8 cellular contexts compared by ENCODE assay signal in the genomic region with DNA sequence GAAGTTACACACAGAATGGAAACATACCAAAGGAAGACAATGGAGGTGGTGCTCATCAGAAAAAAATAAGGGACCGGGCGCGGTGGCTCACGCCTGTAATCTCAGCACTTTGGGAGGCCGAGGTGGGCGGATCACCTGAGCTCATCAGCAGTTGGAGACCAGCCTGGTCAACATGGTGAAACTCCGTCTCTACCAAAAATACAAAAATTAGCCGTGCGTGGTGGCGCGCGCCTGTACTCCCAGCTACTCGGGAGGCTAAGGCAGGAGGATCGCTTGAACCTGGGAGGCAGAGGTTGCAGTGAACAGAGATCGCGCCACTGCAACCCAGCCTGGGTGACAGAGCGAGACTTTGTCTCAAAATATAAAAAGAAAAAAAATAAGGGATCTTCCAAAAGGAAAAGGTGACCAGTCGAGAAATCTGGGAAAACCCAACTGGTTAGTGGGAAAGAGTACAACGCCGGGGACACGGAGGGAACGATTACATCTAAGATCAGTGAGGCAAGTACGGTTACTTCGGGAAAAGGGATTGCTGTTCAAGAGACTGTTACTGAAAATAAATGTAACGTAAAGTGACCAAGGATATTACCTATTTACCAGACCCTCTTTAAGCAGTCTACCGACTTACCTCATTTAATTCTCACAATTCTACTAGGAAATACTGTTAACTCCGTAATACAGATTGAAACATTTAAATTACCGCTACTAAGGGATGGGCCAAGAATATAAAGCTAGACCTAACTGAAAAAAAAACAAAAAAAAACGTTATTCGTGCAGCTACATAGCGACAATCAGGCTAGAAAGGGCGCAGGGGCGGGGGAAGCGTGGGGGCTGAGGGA. TPM values are rescaled to one million over a fixed set of nuclear protein-coding genes. Genes with fewer than 3 reads are reported as not detected.
DNase-seq lines count a peak whose midpoint lies in the region; ATAC-seq and TF ChIP-seq lines count a peak whose summit lies in the region.

No MANE protein-coding gene starts in this region.

- no peak for TF ChIP-seq EP300 in stomach (IDR thresholded peaks at IDR 0.05)

- 25 to 39% (median 28%) methylated on average over 34 of the region's 34 CpGs for WGBS in stomach, 5 donors

- H3K4me1 ChIP-seq in stomach = peaks cover 18 to 28% (median 21%) of the 10 kb centered on the region in 4 donors

- H3K36me3 Mint-ChIP-seq in activated naive CD4-positive, alpha-beta T cell treated with anti-CD3 and anti-CD28 coated beads, Interleukin-2, amount 50 U/mL, for 72 hours = peaks cover 29 to 36% of the 10 kb centered on the region in 2 donors
- peaks cover 0 to 10% (median 5%) of the 10 kb centered on the region in 3 donors for H3K36me3 Mint-ChIP-seq in immature natural killer cell

- H3K9me3 Mint-ChIP-seq in activated naive CD4-positive, alpha-beta T cell treated with anti-CD3 and anti-CD28 coated beads, Interleukin-2, amount 50 U/mL, for 72 hours = no peaks in the 10 kb centered on the region
- H3K9me3 Mint-ChIP-seq in immature natural killer cell = no peaks in the 10 kb centered on the region

- H3K27me3 ChIP-seq in stomach = no peaks in the 10 kb centered on the region

- peak; percentile 65 for DNase-seq in activated effector memory CD4-positive, alpha-beta T cell treated with anti-CD3 and anti-CD28 coated beads, Interleukin-2, amount 50 U/mL, for 16 hours
- no peak for DNase-seq in activated effector memory CD4-positive, alpha-beta T cell treated with Interleukin-2 at 50 U/mL for 16 hours
- DNase-seq in activated naive CD4-positive, alpha-beta T cell treated with anti-CD3 and anti-CD28 coated beads, Interleukin-2, amount 50 U/mL, for 72 hours (ENCODE audit: low spot score in 2 of 2) = no peak
- DNase-seq in immature natural killer cell (no peak), stomach (no peak), NCI-H446 (lab: John Stamatoyannopoulos, UW) (no peak), GDM1 (lab: John Stamatoyannopoulos, UW) (no peak)

- intact Hi-C loops in stomach (cut with DNase I; ENCODE audit: low total_unique reads) = no loop called here

- H3K27ac Mint-ChIP-seq in activated naive CD4-positive, alpha-beta T cell treated with anti-CD3 and anti-CD28 coated beads, Interleukin-2, amount 50 U/mL, for 72 hours = peak overlapping the region; percentile 97 to 98
- peak overlapping the region; percentile 90 to 99 (median 96) for H3K27ac Mint-ChIP-seq in immature natural killer cell

- no peak for ATAC-seq in activated naive CD4-positive, alpha-beta T cell treated with anti-CD3 and anti-CD28 coated beads, Interleukin-2, amount 50 U/mL, for 72 hours
- no peak for ATAC-seq in GM18519 (IDR thresholded peaks at IDR 0.05; ENCODE audit: low FRiP score, unreplicated experiment)

- peaks cover 23 to 36% (median 33%) of the 10 kb centered on the region in 4 donors for H3K36me3 ChIP-seq in stomach

- no peak for TF ChIP-seq POLR2A in stomach (IDR thresholded peaks at IDR 0.05)

- peak overlapping the region; percentile 96 to 99 (median 96) for H3K4me3 Mint-ChIP-seq in immature natural killer cell

- H3K4me1 Mint-ChIP-seq in immature natural killer cell = peaks cover 39 to 53% of the 10 kb centered on the region in 2 donors

- no peaks in the 10 kb centered on the region for H3K9me3 ChIP-seq in stomach

- no peak for TF ChIP-seq CTCF in stomach (IDR thresholded peaks at IDR 0.05)

- peak overlapping the region; percentile 64 to 99 (median 96) for H3K4me3 ChIP-seq in stomach

- H3K27me3 Mint-ChIP-seq in immature natural killer cell (ENCODE audit: low read depth in 3 of 3) = peaks cover 6 to 8% (median 8%) of the 10 kb centered on the region in 3 donors

- peak overlapping the region; percentile 50 to 92 (median 85) for H3K27ac ChIP-seq in stomach

RNA-seq across cellular contexts. Expression of gene CCT3, which starts 0.8 kb away (rescaled TPM):
- total RNA-seq in activated naive CD4-positive, alpha-beta T cell treated with anti-CD3 and anti-CD28 coated beads, Interleukin-2, amount 50 U/mL, for 72 hours = 100 to 1,000 TPM; 229 to 347 TPM
- 100 to 1,000 TPM; 174 to 225 (median 177) TPM for polyA plus RNA-seq in immature natural killer cell
- total RNA-seq in stomach = 100 to 1,000 TPM in 3 of 5 donors, 10 to 100 TPM in 2; 39.1 to 252 (median 124) TPM
- polyA plus RNA-seq in stomach = 100 to 1,000 TPM; 110 to 122 (median 115) TPM

RNA-seq across cellular contexts. Expression of gene TSACC, which starts 1.1 kb away (rescaled TPM):
- total RNA-seq in activated naive CD4-positive, alpha-beta T cell treated with anti-CD3 and anti-CD28 coated beads, Interleukin-2, amount 50 U/mL, for 72 hours = under 1 TPM in 1 of 2 donors, not detected in 1; 0.76 TPM
- polyA plus RNA-seq in immature natural killer cell = under 1 TPM in 1 of 3 donors, not detected in 2; 0.62 TPM
- total RNA-seq in stomach = not detected
- under 1 TPM in 1 of 3 donors, not detected in 2; 0.98 TPM for polyA plus RNA-seq in stomach

RNA-seq across cellular contexts. Expression of gene RHBG, which starts 31.7 kb away (rescaled TPM):
- total RNA-seq in activated naive CD4-positive, alpha-beta T cell treated with anti-CD3 and anti-CD28 coated beads, Interleukin-2, amount 50 U/mL, for 72 hours = not detected
- polyA plus RNA-seq in immature natural killer cell = not detected
- not detected for total RNA-seq in stomach
- polyA plus RNA-seq in stomach = under 1 TPM in 1 of 3 donors, not detected in 2; 0.70 TPM

RNA-seq across cellular contexts. Expression of gene VHLL, which starts 38.2 kb away (rescaled TPM):
- total RNA-seq in activated naive CD4-positive, alpha-beta T cell treated with anti-CD3 and anti-CD28 coated beads, Interleukin-2, amount 50 U/mL, for 72 hours = not detected
- polyA plus RNA-seq in immature natural killer cell (not detected), stomach (not detected)
- total RNA-seq in stomach = not detected

RNA-seq across cellular contexts. Expression of gene GLMP, which starts 41.8 kb away (rescaled TPM):
- 10 to 100 TPM; 16.2 to 25.9 TPM for total RNA-seq in activated naive CD4-positive, alpha-beta T cell treated with anti-CD3 and anti-CD28 coated beads, Interleukin-2, amount 50 U/mL, for 72 hours
- 10 to 100 TPM; 22.6 to 27.2 (median 26.3) TPM for polyA plus RNA-seq in immature natural killer cell
- total RNA-seq in stomach = 10 to 100 TPM in 4 of 5 donors, 1 to 10 TPM in 1; 1.4 to 92.9 (median 19.7) TPM
- polyA plus RNA-seq in stomach = 10 to 100 TPM; 20.8 to 37.4 (median 35.9) TPM
